ENCODE assay signal across 12 cellular contexts in the genomic region with DNA sequence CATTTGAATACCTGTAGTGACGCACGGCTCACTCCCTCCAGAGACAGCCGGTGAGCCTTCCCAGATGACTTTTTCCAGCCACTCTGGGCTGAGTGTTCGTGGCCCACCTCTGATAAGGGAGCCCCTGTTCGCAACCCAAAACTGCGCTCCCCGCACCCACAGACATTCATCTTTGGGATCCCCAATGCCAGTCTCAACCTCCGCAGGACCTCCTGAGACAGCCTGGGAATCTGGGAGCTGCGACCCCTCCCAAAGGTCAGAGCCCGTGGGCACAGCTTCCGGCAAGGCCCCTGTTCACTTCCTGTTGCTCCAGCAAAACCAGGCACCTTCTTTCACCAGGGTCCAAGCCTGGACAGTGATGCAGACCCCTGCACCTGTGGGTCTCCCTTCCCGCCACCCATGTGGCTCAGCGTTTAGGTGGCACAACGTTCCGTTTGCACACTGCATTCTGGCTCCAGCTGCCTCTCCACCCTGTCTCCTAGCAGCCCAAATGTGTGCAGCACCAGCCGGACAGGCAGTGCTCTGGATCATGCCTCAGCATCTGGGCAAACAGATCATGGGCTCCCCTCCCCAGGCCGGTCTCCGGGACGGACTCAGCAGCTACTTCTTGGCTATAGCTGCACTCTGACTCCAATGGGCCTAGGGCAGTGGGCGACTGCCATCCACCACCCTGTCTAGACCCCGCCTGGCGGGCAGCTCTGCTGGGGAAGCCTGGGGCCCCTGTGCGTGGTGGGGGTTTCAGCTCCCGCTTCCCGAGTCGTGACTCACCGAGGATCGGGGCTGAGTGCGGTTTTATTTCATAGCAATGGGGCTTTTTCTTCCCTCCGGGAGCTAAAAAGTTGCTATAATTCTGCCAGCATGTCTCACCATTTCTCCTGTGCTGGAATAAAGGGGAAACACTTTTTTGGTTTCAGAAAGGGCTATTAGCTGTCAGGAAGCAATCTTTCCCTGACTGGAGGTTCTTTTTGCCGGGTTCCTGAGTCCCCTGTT.
"Had no signal": no experiment of that assay in that cellular context is flagged by ENCODE, and none has a peak within 500 bp of the region (broad histone marks: within the 10 kb centered on the region; RNA-seq: fewer than 3 reads in every experiment).

No MANE protein-coding gene starts in this region.

- H3K9me3 ChIP-seq: heart left ventricle, left lung, ovary, transverse colon had no signal

- H3K27me3 ChIP-seq: ovary had no signal

- DNase-seq: activated B cell treated with CpG ODN at 0.5 μM for 24 hours; activated CD4-positive, alpha-beta T cell treated with anti-CD3 and anti-CD28 coated beads, Interleukin-2, amount 10 ng/mL, durations not matched to agents 24 days and 14 days; activated naive CD4-positive, alpha-beta T cell treated with Interleukin-2 at 50 U/mL for 16 hours; foreskin keratinocyte; nephron progenitor cell; ovary; transverse colon had no signal

- H3K4me1 ChIP-seq: foreskin keratinocyte, left lung, transverse colon had no signal

- FAIRE-seq: islet of Langerhans had no signal

- H3K36me3 ChIP-seq: heart left ventricle, left lung, ovary, transverse colon had no signal

- H3K27ac ChIP-seq: foreskin keratinocyte, heart left ventricle, left lung, ovary, skin epidermis, transverse colon had no signal

- ATAC-seq: foreskin keratinocyte, left lung, SK-N-SH treated with all-trans-retinoic acid at 6 μM for 48 hours had no signal

- H3K4me3 ChIP-seq: heart left ventricle, left lung, ovary, skin epidermis, transverse colon had no signal
